6 cellular contexts compared by ENCODE assay signal in the genomic region with DNA sequence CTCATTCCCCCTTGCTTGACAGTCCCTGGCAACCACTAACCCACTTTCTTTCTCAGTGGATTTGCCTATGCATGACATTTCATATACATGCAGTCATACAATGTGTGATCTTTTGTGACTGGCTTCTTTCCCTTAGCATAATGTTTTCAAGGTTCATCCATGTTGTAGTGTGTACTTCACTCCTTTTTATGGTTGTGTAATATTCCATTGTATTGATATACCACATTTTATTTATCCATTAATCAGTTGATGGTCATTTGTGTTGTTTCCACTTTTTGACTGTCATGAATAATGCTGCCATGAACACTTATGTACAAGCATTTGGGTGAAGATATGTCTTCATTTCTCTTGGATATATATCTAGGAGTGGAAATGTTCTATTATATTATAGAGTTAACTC.
"Had no signal": no experiment of that assay in that cellular context is flagged by ENCODE, and none has a peak within 500 bp of the region (broad histone marks: within the 10 kb centered on the region; RNA-seq: fewer than 3 reads in every experiment).

No MANE protein-coding gene starts in this region.

- H3K27ac ChIP-seq: HL-60 had no signal

- DNase-seq: IMR-90, KBM-7, KG1 had no signal

- ATAC-seq: HepG2, K562 had no signal

- H3K4me3 ChIP-seq: K562 had no signal
